In the genomic region with DNA sequence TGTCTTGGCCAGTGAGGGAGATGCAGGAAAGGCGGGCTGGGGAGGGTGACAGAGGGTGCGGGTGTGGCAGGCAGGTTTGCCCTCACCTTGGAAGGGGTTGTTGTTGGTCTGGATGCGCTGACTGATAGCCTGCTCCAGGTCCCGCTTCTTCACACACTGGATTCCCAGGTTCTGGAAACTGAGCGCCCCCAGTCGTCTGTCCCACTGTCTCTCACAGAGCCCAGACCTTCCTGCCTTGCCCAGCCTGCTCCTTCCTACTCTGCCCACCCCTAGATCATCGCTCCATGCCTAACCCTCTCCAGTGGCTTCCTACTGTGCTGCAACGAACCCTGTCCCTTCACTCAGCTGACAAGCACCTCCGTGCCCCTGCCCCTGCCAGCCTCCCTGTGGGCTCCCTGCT, we compare ENCODE assay signal across 1 cellular context.
TF ChIP-seq lines count a peak whose summit lies in the region.

No MANE protein-coding gene starts in this region.

TF ChIP-seq in HepG2, 621 proteins besides CTCF, POLR2A, EP300 and RAD21:
- TF ChIP-seq ZNF326 (CRISPR knock-in tag; IDR thresholded peaks at IDR 0.05; ENCODE audit: borderline replicate concordance) (no peak), GTF2F1 (IDR thresholded peaks at IDR 0.05; ENCODE audit: low read length) (no peak), ZMYM4 (CRISPR knock-in tag; IDR thresholded peaks at IDR 0.05) (no peak), ZSCAN12 (CRISPR knock-in tag; IDR thresholded peaks at IDR 0.05) (no peak), MED13 (CRISPR knock-in tag; IDR thresholded peaks at IDR 0.05) (no peak), ZNF256 (CRISPR knock-in tag; conservative IDR thresholded peaks at IDR 0.05) (no peak), ZNF441 (CRISPR knock-in tag; IDR thresholded peaks at IDR 0.05; ENCODE audit: borderline replicate concordance) (no peak)
